ENCODE assay signal across 11 cellular contexts in genomic region chr10:13634207-13634606, GRCh38. TPM values are rescaled to one million over a fixed set of nuclear protein-coding genes. Genes with fewer than 3 reads are reported as not detected.
DNase-seq lines count a peak whose midpoint lies in the region; ATAC-seq and TF ChIP-seq lines count a peak whose summit lies in the region.
"Had no signal": no experiment of that assay in that cellular context is flagged by ENCODE, and none has a peak within 500 bp of the region (broad histone marks: within the 10 kb centered on the region; RNA-seq: fewer than 3 reads in every experiment).

No MANE protein-coding gene starts in this region.

- H3K4me3 ChIP-seq in brain microvascular endothelial cell (ENCODE audit: low read depth, low read length) (no peak overlapping the region), right cardiac atrium (ENCODE audit: low read length) (no peak overlapping the region)
- H3K4me3 ChIP-seq: upper lobe of left lung had no signal

- TF ChIP-seq CTCF in brain microvascular endothelial cell (IDR thresholded peaks at IDR 0.05; ENCODE audit: low read depth, low read length, missing control alignments) = no peak

- H3K27ac ChIP-seq in brain microvascular endothelial cell = peak overlapping the region; percentile 69
- H3K27ac ChIP-seq in right cardiac atrium (ENCODE audit: low read length) = peak overlapping the region; percentile 79
- H3K27ac ChIP-seq: VCaP had no signal

- peaks cover 53% of the 10 kb centered on the region for H3K36me3 Mint-ChIP-seq in activated naive CD4-positive, alpha-beta T cell treated with anti-CD3 and anti-CD28 coated beads for 36 hours (ENCODE audit: low read depth)

- peaks cover 3% of the 10 kb centered on the region for H3K4me1 ChIP-seq in right cardiac atrium (ENCODE audit: control insufficient read depth, insufficient read depth, low read length)
- H3K4me1 ChIP-seq: upper lobe of left lung had no signal

- H3K4me3 Mint-ChIP-seq in activated naive CD4-positive, alpha-beta T cell treated with anti-CD3 and anti-CD28 coated beads for 36 hours = no peak overlapping the region

- H3K27me3 ChIP-seq in brain microvascular endothelial cell (replicated peaks) (no peaks in the 10 kb centered on the region), right cardiac atrium (ENCODE audit: control insufficient read depth, insufficient read depth) (no peaks in the 10 kb centered on the region)
- H3K27me3 ChIP-seq: upper lobe of left lung had no signal

- ATAC-seq in right cardiac atrium = peak; percentile 53 to 60
- peak; percentile 70 for ATAC-seq in sciatic nerve
- ATAC-seq in HG02798 (IDR thresholded peaks at IDR 0.05; ENCODE audit: poor library complexity, unreplicated experiment) = no peak

- no peaks in the 10 kb centered on the region for H3K9me3 ChIP-seq in right cardiac atrium (ENCODE audit: control insufficient read depth, low read length)
- H3K9me3 ChIP-seq: upper lobe of left lung had no signal

- H3K4me1 Mint-ChIP-seq in activated naive CD4-positive, alpha-beta T cell treated with anti-CD3 and anti-CD28 coated beads for 36 hours (ENCODE audit: low read depth) = no peaks in the 10 kb centered on the region

- H3K36me3 ChIP-seq in brain microvascular endothelial cell (replicated peaks) = peaks cover 8% of the 10 kb centered on the region

- no peaks in the 10 kb centered on the region for H3K27me3 Mint-ChIP-seq in activated naive CD4-positive, alpha-beta T cell treated with anti-CD3 and anti-CD28 coated beads for 36 hours (ENCODE audit: low read depth)

- CTCF ChIA-PET in activated naive CD4-positive, alpha-beta T cell treated with anti-CD3 and anti-CD28 coated beads for 36 hours (lab: Charles Lee) = no interaction called here

- DNase-seq in EH (ENCODE audit: low read depth) (peak; percentile 24), brain microvascular endothelial cell (no peak), right cardiac atrium (peak in 2 of 3 donors; percentile 42 to 62), sciatic nerve (ENCODE audit: low spot score) (no peak), NCI-H2227 (lab: John Stamatoyannopoulos, UW; ENCODE audit: unreplicated experiment) (no peak)
- no peak for DNase-seq in activated CD4-positive, alpha-beta T cell treated with anti-CD3 and anti-CD28 coated beads, Interleukin-2, amount 50 U/mL, for 4 hours
- DNase-seq in activated naive CD4-positive, alpha-beta T cell treated with anti-CD3 and anti-CD28 coated beads for 36 hours = no peak
- DNase-seq: NCI-H2227 treated with DMSO at 0.1 percent for 48 hours, upper lobe of left lung had no signal

- no peaks in the 10 kb centered on the region for H3K9me3 Mint-ChIP-seq in activated naive CD4-positive, alpha-beta T cell treated with anti-CD3 and anti-CD28 coated beads for 36 hours

- 70% methylated on average over 6 of the region's 6 CpGs for WGBS in right cardiac atrium

- no peak overlapping the region for H3K27ac Mint-ChIP-seq in activated naive CD4-positive, alpha-beta T cell treated with anti-CD3 and anti-CD28 coated beads for 36 hours

- intact Hi-C loops in right cardiac atrium (cut with DNase I) = no loop called here
- intact Hi-C loops in sciatic nerve (cut with DNase I) = no loop called here
- intact Hi-C loops in activated naive CD4-positive, alpha-beta T cell treated with anti-CD3 and anti-CD28 coated beads for 36 hours (cut with micrococcal nuclease) = no loop called here

- in situ Hi-C loops in brain microvascular endothelial cell (cut with HindIII; ENCODE audit: low pct_ligation_motif_present, low sequenced_read_pairs) = no loop called here

RNA-seq across cellular contexts. Expression of gene PRPF18, which starts 47.4 kb away (rescaled TPM):
- 10 to 100 TPM; 14.5 to 17.7 (median 15.1) TPM for total RNA-seq in right cardiac atrium
- polyA plus RNA-seq in right cardiac atrium = 14.6 TPM
- 23.4 TPM for total RNA-seq in sciatic nerve
- 10 to 100 TPM; 20.2 to 20.8 TPM for total RNA-seq in activated naive CD4-positive, alpha-beta T cell treated with anti-CD3 and anti-CD28 coated beads for 36 hours

Comparison
In these comparisons a context has a peak if more than half of its experiments do, and no peak if none do; other contexts are left out.
1. DNase-seq: peak in EH (single experiment) and right cardiac atrium (2 of 3); none in brain microvascular endothelial cell (single experiment), sciatic nerve (single experiment), NCI-H2227 (single experiment), activated CD4-positive, alpha-beta T cell treated with anti-CD3 and anti-CD28 coated beads, Interleukin-2, amount 50 U/mL, for 4 hours (0 of 2) and activated naive CD4-positive, alpha-beta T cell treated with anti-CD3 and anti-CD28 coated beads for 36 hours (single experiment).